15 cellular contexts compared by ENCODE assay signal in genomic region chr18:58407649-58408407, GRCh38.
"Had no signal": no experiment of that assay in that cellular context is flagged by ENCODE, and none has a peak within 500 bp of the region (broad histone marks: within the 10 kb centered on the region; RNA-seq: fewer than 3 reads in every experiment).

No MANE protein-coding gene starts in this region.

- H3K36me3 Mint-ChIP-seq: activated CD4-positive, alpha-beta memory T cell treated with anti-CD3 and anti-CD28 coated beads for 36 hours; activated naive CD4-positive, alpha-beta T cell treated with anti-CD3 and anti-CD28 coated beads, Interleukin-2, amount 50 U/mL, for 72 hours; stimulated activated effector memory CD8-positive, alpha-beta T cell treated with anti-CD3 and anti-CD28 coated beads, Interleukin-12 subunit alpha, Interleukin-12 subunit beta, amount 100 ng/mL, for 72 hours had no signal

- H3K9me3 ChIP-seq: breast epithelium, left ventricle myocardium inferior, right atrium auricular region, thyroid gland, vagina had no signal

- H3K4me1 ChIP-seq: parathyroid adenoma had no signal

- H3K4me3 Mint-ChIP-seq: activated CD4-positive, alpha-beta memory T cell treated with anti-CD3 and anti-CD28 coated beads for 36 hours; activated T-cell treated with anti-CD3 and anti-CD28 coated beads, Interleukin-2, amount 50 U/mL, for 4 hours; stimulated activated effector memory CD8-positive, alpha-beta T cell treated with anti-CD3 and anti-CD28 coated beads, Interleukin-12 subunit alpha, Interleukin-12 subunit beta, amount 100 ng/mL, for 72 hours had no signal

- H3K27me3 Mint-ChIP-seq: activated CD4-positive, alpha-beta memory T cell treated with anti-CD3 and anti-CD28 coated beads for 36 hours had no signal

- H3K9me3 Mint-ChIP-seq: activated CD4-positive, alpha-beta memory T cell treated with anti-CD3 and anti-CD28 coated beads for 36 hours; activated naive CD4-positive, alpha-beta T cell treated with anti-CD3 and anti-CD28 coated beads, Interleukin-2, amount 50 U/mL, for 72 hours; activated T-cell treated with anti-CD3 and anti-CD28 coated beads, Interleukin-2, amount 50 U/mL, for 4 hours; stimulated activated effector memory CD8-positive, alpha-beta T cell treated with anti-CD3 and anti-CD28 coated beads, Interleukin-12 subunit alpha, Interleukin-12 subunit beta, amount 100 ng/mL, for 72 hours had no signal

- H3K27ac Mint-ChIP-seq: activated CD4-positive, alpha-beta memory T cell treated with anti-CD3 and anti-CD28 coated beads for 36 hours; activated naive CD4-positive, alpha-beta T cell treated with anti-CD3 and anti-CD28 coated beads, Interleukin-2, amount 50 U/mL, for 72 hours; stimulated activated effector memory CD8-positive, alpha-beta T cell treated with anti-CD3 and anti-CD28 coated beads, Interleukin-12 subunit alpha, Interleukin-12 subunit beta, amount 100 ng/mL, for 72 hours had no signal

- H3K27me3 ChIP-seq: breast epithelium, right atrium auricular region, thyroid gland, vagina had no signal

- H3K4me3 ChIP-seq: breast epithelium, left ventricle myocardium inferior, right atrium auricular region, smooth muscle cell, thyroid gland, vagina had no signal

- FAIRE-seq: TTC549 had no signal

- H3K79me2 ChIP-seq: parathyroid adenoma had no signal

- H3K9ac ChIP-seq: parathyroid adenoma had no signal

- DNase-seq: activated CD4-positive, alpha-beta memory T cell treated with anti-CD3 and anti-CD28 coated beads for 36 hours; activated effector memory CD4-positive, alpha-beta T cell treated with anti-CD3 and anti-CD28 coated beads, Interleukin-2, amount 50 U/mL, for 16 hours; activated T-cell treated with anti-CD3 and anti-CD28 coated beads, Interleukin-2, amount 50 U/mL, for 4 hours; left ventricle myocardium inferior; mesendoderm; T-helper 2 cell; thyroid gland had no signal

- H3K27ac ChIP-seq: breast epithelium, left ventricle myocardium inferior, parathyroid adenoma, right atrium auricular region, thyroid gland, vagina had no signal

- H3K4me2 ChIP-seq: smooth muscle cell had no signal

- H2AFZ ChIP-seq: parathyroid adenoma had no signal

- H3K4me1 Mint-ChIP-seq: stimulated activated effector memory CD8-positive, alpha-beta T cell treated with anti-CD3 and anti-CD28 coated beads, Interleukin-12 subunit alpha, Interleukin-12 subunit beta, amount 100 ng/mL, for 72 hours had no signal

- H3K36me3 ChIP-seq: breast epithelium, left ventricle myocardium inferior, right atrium auricular region, thyroid gland, vagina had no signal
